ENCODE assay signal across 19 cellular contexts in the genomic region with DNA sequence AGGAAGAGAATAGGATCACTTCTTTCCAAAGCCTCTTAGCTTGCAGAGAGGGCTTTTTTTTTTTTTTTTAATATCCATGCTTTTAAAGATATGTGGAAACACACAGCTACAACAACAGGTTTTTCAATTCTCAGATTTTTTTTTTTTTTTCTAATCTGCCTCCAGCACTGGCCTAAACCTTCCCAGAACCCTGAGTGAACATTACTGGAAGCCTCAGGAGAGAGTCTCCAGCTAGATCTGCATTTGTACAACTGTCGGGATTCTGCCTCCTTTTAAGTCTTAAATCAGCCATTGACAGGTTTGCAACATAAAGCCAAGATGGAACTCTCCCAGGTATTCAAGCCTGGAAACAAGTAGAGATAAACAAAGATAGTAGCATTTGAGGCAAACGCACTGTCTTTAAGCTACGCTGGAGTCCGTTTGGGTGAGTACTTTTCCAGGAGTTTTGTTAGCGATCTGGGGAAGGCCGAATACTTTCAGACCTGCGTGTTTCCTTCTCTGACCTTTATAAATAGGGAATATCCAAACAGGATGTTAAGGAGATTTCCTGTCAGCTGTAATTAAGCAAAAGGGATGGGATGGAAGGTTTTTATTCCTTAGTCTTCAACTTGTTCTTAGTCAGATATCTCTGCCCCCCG.
DNase-seq lines count a peak whose midpoint lies in the region; ATAC-seq and TF ChIP-seq lines count a peak whose summit lies in the region.
"Had no signal": no experiment of that assay in that cellular context is flagged by ENCODE, and none has a peak within 500 bp of the region (broad histone marks: within the 10 kb centered on the region; RNA-seq: fewer than 3 reads in every experiment).

No MANE protein-coding gene starts in this region.

- no peaks in the 10 kb centered on the region for H3K23me2 ChIP-seq in H9 (ENCODE audit: insufficient read length, low read depth, low read length, poor library complexity, severe bottlenecking)

- H4K8ac ChIP-seq in H9 (replicated peaks; ENCODE audit: insufficient read length, low read depth, low read length) = no peak overlapping the region
- no peak overlapping the region for H4K8ac ChIP-seq in trophoblast cell (ENCODE audit: low read depth, low read length)

- H2BK120ac ChIP-seq in H9 (ENCODE audit: low read depth, low read length, poor library complexity, severe bottlenecking) (no peak overlapping the region), trophoblast cell (ENCODE audit: insufficient read depth, low read length, poor library complexity) (no peak overlapping the region)

- no CpG with 5 or more reads among the region's 8 CpGs for WGBS in H9 (ENCODE audit: extremely low coverage, insufficient read length, low lambda C conversion rate)
- no CpG with 5 or more reads among the region's 8 CpGs for WGBS in trophoblast cell (ENCODE audit: extremely low coverage, insufficient coverage, insufficient read length)

- no peak for ATAC-seq in HG03565 (IDR thresholded peaks at IDR 0.05; ENCODE audit: unreplicated experiment)
- ATAC-seq: CD8-positive, alpha-beta T cell; K562 had no signal

- H3K4me2 ChIP-seq in H9 (ENCODE audit: insufficient read depth, insufficient read length, low read length) = no peak overlapping the region
- H3K4me2 ChIP-seq in trophoblast cell (ENCODE audit: low read length) = peak overlapping the region; percentile 27

- H3K9ac ChIP-seq in H9 (ENCODE audit: extremely low read depth, insufficient read length, low read length) (no peak overlapping the region), trophoblast cell (ENCODE audit: low read length) (no peak overlapping the region)

- H3K79me2 ChIP-seq in H9 (ENCODE audit: insufficient read depth, low read length) (no peaks in the 10 kb centered on the region), trophoblast cell (ENCODE audit: control insufficient read depth, insufficient read depth, low read length, poor library complexity) (no peaks in the 10 kb centered on the region)

- no peaks in the 10 kb centered on the region for H3K36me3 Mint-ChIP-seq in H9 (ENCODE audit: insufficient read depth in 1 of 3, low read depth in 3 of 3)
- no peaks in the 10 kb centered on the region for H3K36me3 Mint-ChIP-seq in activated naive CD4-positive, alpha-beta T cell treated with anti-CD3 and anti-CD28 coated beads, Interleukin-2, amount 10 ng/mL, durations not matched to agents 7 days and 5 days
- H3K36me3 Mint-ChIP-seq: CD8-positive, alpha-beta T cell had no signal

- no peak overlapping the region for H3T11ph ChIP-seq in H9 (ENCODE audit: low read length)

- no peak overlapping the region for H2BK5ac ChIP-seq in H9 (ENCODE audit: insufficient read length, low read length)
- H2BK5ac ChIP-seq in trophoblast cell (ENCODE audit: low read depth, low read length, poor library complexity) = peak overlapping the region; percentile 68

- no peaks in the 10 kb centered on the region for H3K79me1 ChIP-seq in H9 (ENCODE audit: insufficient read depth, low read depth, low read length, poor library complexity, severe bottlenecking)
- H3K79me1 ChIP-seq in trophoblast cell (ENCODE audit: low read length) = peaks cover 2% of the 10 kb centered on the region

- no peak overlapping the region for H4K91ac ChIP-seq in H9 (ENCODE audit: insufficient read length, low read depth, low read length)
- no peak overlapping the region for H4K91ac ChIP-seq in trophoblast cell (ENCODE audit: low read depth, low read length)

- no peak overlapping the region for H3K27ac ChIP-seq in H9 (ENCODE audit: insufficient read length, low read depth, low read length)
- H3K27ac ChIP-seq in trophoblast cell (ENCODE audit: low read depth, low read length) = peak overlapping the region; percentile 39

- no peak for DNase-seq in H9
- peak; percentile 63 for DNase-seq in dermis blood vessel endothelial cell
- peak; percentile 28 for DNase-seq in left kidney (ENCODE audit: low read depth, low spot score)
- DNase-seq in trophoblast cell = no peak
- no peak for DNase-seq in activated naive CD4-positive, alpha-beta T cell treated with anti-CD3 and anti-CD28 coated beads, Interleukin-2, amount 10 ng/mL, durations not matched to agents 7 days and 5 days
- no peak for DNase-seq in glomerular visceral epithelial cell (ENCODE audit: extremely low spot score)
- DNase-seq: ACHN; CD8-positive, alpha-beta T cell; DND-41; NCI-H1092; NCI-H1694; NCI-H2107; NCI-H226; NCI-H69; NK-92 treated with Interleukin-12 subunit alpha and Interleukin-12 subunit beta, amount 100 ng/mL, for 24 hours had no signal

- H3K27me3 ChIP-seq in H9 (ENCODE audit: insufficient read depth, low read length) (no peaks in the 10 kb centered on the region; the same call in 1 of the 2 replicates), trophoblast cell (ENCODE audit: insufficient read depth, low read length) (no peaks in the 10 kb centered on the region)

- H3K4ac ChIP-seq in H9 (ENCODE audit: low read depth, low read length) (no peak overlapping the region), trophoblast cell (ENCODE audit: low read depth, low read length) (no peak overlapping the region)

- H4K5ac ChIP-seq in H9 (ENCODE audit: insufficient read length, low read depth, low read length) = no peak overlapping the region

- no peak overlapping the region for H4K12ac ChIP-seq in trophoblast cell (ENCODE audit: low read depth, low read length)

- H3K4me3 Mint-ChIP-seq in H9 = no peak overlapping the region
- no peak overlapping the region for H3K4me3 Mint-ChIP-seq in activated naive CD4-positive, alpha-beta T cell treated with anti-CD3 and anti-CD28 coated beads, Interleukin-2, amount 10 ng/mL, durations not matched to agents 7 days and 5 days
- H3K4me3 Mint-ChIP-seq: B cell; CD8-positive, alpha-beta T cell had no signal

- peaks cover 12% of the 10 kb centered on the region for H3K27me3 Mint-ChIP-seq in H9 (ENCODE audit: low read depth)
- no peaks in the 10 kb centered on the region for H3K27me3 Mint-ChIP-seq in activated naive CD4-positive, alpha-beta T cell treated with anti-CD3 and anti-CD28 coated beads, Interleukin-2, amount 10 ng/mL, durations not matched to agents 7 days and 5 days
- H3K27me3 Mint-ChIP-seq: B cell had no signal

- no peaks in the 10 kb centered on the region for H3K36me3 ChIP-seq in trophoblast cell (ENCODE audit: control insufficient read depth in 1 of 2, insufficient read depth in 2 of 2, low read length in 2 of 2)
- H3K36me3 ChIP-seq: HAP-1 had no signal

- H3K18ac ChIP-seq in H9 (ENCODE audit: insufficient read length, low read depth, low read length) = no peak overlapping the region
- H3K18ac ChIP-seq in trophoblast cell (ENCODE audit: low read length) = no peak overlapping the region

- H3K4me1 Mint-ChIP-seq in H9 = peaks cover 20 to 24% of the 10 kb centered on the region in 2 experiments
- H3K4me1 Mint-ChIP-seq in activated naive CD4-positive, alpha-beta T cell treated with anti-CD3 and anti-CD28 coated beads, Interleukin-2, amount 10 ng/mL, durations not matched to agents 7 days and 5 days = no peaks in the 10 kb centered on the region
- H3K4me1 Mint-ChIP-seq: B cell had no signal

- H3K23ac ChIP-seq in H9 (ENCODE audit: insufficient read length, low read depth, low read length) = no peak overlapping the region
- H3K23ac ChIP-seq in trophoblast cell (ENCODE audit: low read length) = no peak overlapping the region

- H2BK12ac ChIP-seq in H9 (ENCODE audit: insufficient read length, low read depth, low read length) = no peak overlapping the region
- H2BK12ac ChIP-seq in trophoblast cell (ENCODE audit: low read length) = no peak overlapping the region

- H3K9me3 Mint-ChIP-seq in H9 = no peaks in the 10 kb centered on the region; a peak in 1 of 5 replicates
- H3K9me3 Mint-ChIP-seq in activated naive CD4-positive, alpha-beta T cell treated with anti-CD3 and anti-CD28 coated beads, Interleukin-2, amount 10 ng/mL, durations not matched to agents 7 days and 5 days = peaks cover 5% of the 10 kb centered on the region

- no peaks in the 10 kb centered on the region; the same call in 1 of the 2 replicates for H3K4me1 ChIP-seq in H9 (ENCODE audit: insufficient read depth, low read length)
- peaks cover 2 to 3% of the 10 kb centered on the region in 2 experiments for H3K4me1 ChIP-seq in trophoblast cell (ENCODE audit: control insufficient read depth in 1 of 2, insufficient read depth in 2 of 2, low read length in 2 of 2)
- H3K4me1 ChIP-seq: HAP-1 had no signal

- CTCF ChIA-PET in activated naive CD4-positive, alpha-beta T cell treated with anti-CD3 and anti-CD28 coated beads, Interleukin-2, amount 10 ng/mL, durations not matched to agents 7 days and 5 days (lab: Charles Lee) = interaction anchor here (0.6 kb wide), 1 partner anchor 863 kb away, joined by 3 read pairs; no protein-coding TSS in a partner anchor

- peak overlapping the region in 2 of 3 experiments; percentile 36 to 48; a peak in 2 of 7 replicates for H3K27ac Mint-ChIP-seq in H9
- H3K27ac Mint-ChIP-seq in activated naive CD4-positive, alpha-beta T cell treated with anti-CD3 and anti-CD28 coated beads, Interleukin-2, amount 10 ng/mL, durations not matched to agents 7 days and 5 days = no peak overlapping the region
- H3K27ac Mint-ChIP-seq: B cell; CD8-positive, alpha-beta T cell had no signal

- no peak overlapping the region for H2BK20ac ChIP-seq in H9 (ENCODE audit: low read depth, low read length, poor library complexity, severe bottlenecking)

- no peaks in the 10 kb centered on the region for H4K20me1 ChIP-seq in H9 (ENCODE audit: control insufficient read depth, insufficient read depth, insufficient read length)

- H2AFZ ChIP-seq in H9 (ENCODE audit: low read length) (no peak overlapping the region), trophoblast cell (ENCODE audit: insufficient read depth, low read length, poor library complexity) (no peak overlapping the region)

- no peaks in the 10 kb centered on the region for H3K9me3 ChIP-seq in H9 (ENCODE audit: control insufficient read depth, low read depth, low read length)
- H3K9me3 ChIP-seq in trophoblast cell (ENCODE audit: insufficient read depth, low read depth, low read length) = no peaks in the 10 kb centered on the region
- H3K9me3 ChIP-seq: HAP-1 had no signal

- H2BK15ac ChIP-seq in H9 (ENCODE audit: low read depth, low read length) = no peak overlapping the region

- H3K14ac ChIP-seq in H9 (ENCODE audit: insufficient read depth, low read length) (no peak overlapping the region), trophoblast cell (ENCODE audit: low read length) (no peak overlapping the region)

- TF ChIP-seq CTCF in H9 (conservative IDR thresholded peaks at IDR 0.05) = no peak

- H2AK5ac ChIP-seq in H9 (ENCODE audit: insufficient read length, low read length) (no peak overlapping the region), trophoblast cell (ENCODE audit: low read length) (no peak overlapping the region)

- no peak overlapping the region for H3K56ac ChIP-seq in H9 (ENCODE audit: insufficient read length, low read depth, low read length)

- no peak overlapping the region for H3K4me3 ChIP-seq in trophoblast cell (ENCODE audit: low read depth, low read length)
- H3K4me3 ChIP-seq: HAP-1, K562 had no signal

Comparison
In these comparisons a context has a peak if more than half of its experiments do, and no peak if none do; other contexts are left out.
1. DNase-seq: peak in dermis blood vessel endothelial cell (single experiment) and left kidney (single experiment); none in H9 (single experiment), trophoblast cell (0 of 2), activated naive CD4-positive, alpha-beta T cell treated with anti-CD3 and anti-CD28 coated beads, Interleukin-2, amount 10 ng/mL, durations not matched to agents 7 days and 5 days (single experiment) and glomerular visceral epithelial cell (single experiment).